11 cellular contexts compared by ENCODE assay signal in the genomic region with DNA sequence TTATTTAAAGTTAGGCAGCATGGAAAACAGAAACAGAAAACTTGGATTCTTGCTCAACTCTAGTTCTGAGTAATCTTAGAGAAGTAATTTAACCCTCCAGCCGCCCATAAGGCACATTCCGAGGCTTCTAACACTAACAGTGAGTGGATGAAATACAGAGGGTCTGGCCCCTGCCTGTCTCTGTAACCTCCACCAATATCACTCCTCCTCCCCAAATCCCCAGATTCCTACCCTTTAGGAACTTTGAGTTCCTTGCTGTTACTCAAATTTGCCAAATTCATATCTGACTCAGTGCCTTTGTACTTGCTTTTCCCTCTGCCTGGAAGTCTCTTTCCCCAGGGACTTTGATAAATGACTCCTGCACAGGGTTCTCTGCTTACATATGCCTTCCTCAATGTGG.
DNase-seq lines count a peak whose midpoint lies in the region; ATAC-seq and TF ChIP-seq lines count a peak whose summit lies in the region.
"Had no signal": no experiment of that assay in that cellular context is flagged by ENCODE, and none has a peak within 500 bp of the region (broad histone marks: within the 10 kb centered on the region; RNA-seq: fewer than 3 reads in every experiment).

No MANE protein-coding gene starts in this region.

- no peaks in the 10 kb centered on the region; the same call in 1 of the 2 replicates for H3K27me3 Mint-ChIP-seq in HFFc6 (ENCODE audit: insufficient read depth)
- no peaks in the 10 kb centered on the region for H3K27me3 Mint-ChIP-seq in chondrocyte (ENCODE audit: low read depth)
- H3K27me3 Mint-ChIP-seq in stimulated activated memory B cell treated with anti-CD40 and anti-IgM and Interleukin-4, amounts not matched to agents 10 μg/mL and 1 μg/mL and 100 μg/mL, for 72 hours: no peaks in the 10 kb centered on the region
- H3K27me3 Mint-ChIP-seq: activated CD4-positive, alpha-beta memory T cell treated with anti-CD3 and anti-CD28 coated beads for 36 hours had no signal

- DNase-seq in HFFc6 (peak; percentile 30), chondrocyte (ENCODE audit: low spot score) (no peak), left kidney (ENCODE audit: low read depth, low spot score) (peak; percentile 9), epidermal melanocyte (ENCODE audit: insufficient read length, low spot score) (no peak), dermis blood vessel endothelial cell (no peak), KBM-7 (no peak), superior temporal gyrus (ENCODE audit: extremely low spot score) (no peak)
- DNase-seq: activated CD4-positive, alpha-beta memory T cell treated with anti-CD3 and anti-CD28 coated beads for 36 hours; Caco-2; stimulated activated CD4-positive, alpha-beta T cell treated with anti-CD3 and anti-CD28 coated beads, Interleukin-4, amount 100 ng/mL, for 1 hour had no signal

- ATAC-seq in stimulated activated memory B cell treated with anti-CD40 and anti-IgM and Interleukin-4, amounts not matched to agents 10 μg/mL and 1 μg/mL and 100 μg/mL, for 72 hours: no peak

- H3K27ac Mint-ChIP-seq in HFFc6 (peak overlapping the region; percentile 86), chondrocyte (ENCODE audit: unreplicated experiment) (peak overlapping the region; percentile 83)
- H3K27ac Mint-ChIP-seq in stimulated activated memory B cell treated with anti-CD40 and anti-IgM and Interleukin-4, amounts not matched to agents 10 μg/mL and 1 μg/mL and 100 μg/mL, for 72 hours: peak overlapping the region; percentile 72
- H3K27ac Mint-ChIP-seq: activated CD4-positive, alpha-beta memory T cell treated with anti-CD3 and anti-CD28 coated beads for 36 hours had no signal

- H3K4me1 Mint-ChIP-seq in HFFc6 (ENCODE audit: low read depth) (peaks cover 54% of the 10 kb centered on the region), chondrocyte (ENCODE audit: low read depth) (peaks cover 60% of the 10 kb centered on the region)
- peaks cover 43% of the 10 kb centered on the region for H3K4me1 Mint-ChIP-seq in stimulated activated memory B cell treated with anti-CD40 and anti-IgM and Interleukin-4, amounts not matched to agents 10 μg/mL and 1 μg/mL and 100 μg/mL, for 72 hours

- H3K9me3 Mint-ChIP-seq in HFFc6 (peaks cover 13% of the 10 kb centered on the region), chondrocyte (ENCODE audit: low read depth) (peaks cover 7% of the 10 kb centered on the region)
- peaks cover 5% of the 10 kb centered on the region for H3K9me3 Mint-ChIP-seq in stimulated activated memory B cell treated with anti-CD40 and anti-IgM and Interleukin-4, amounts not matched to agents 10 μg/mL and 1 μg/mL and 100 μg/mL, for 72 hours

- H3K4me3 Mint-ChIP-seq in HFFc6: peak overlapping the region; percentile 71
- H3K4me3 Mint-ChIP-seq in chondrocyte (ENCODE audit: unreplicated experiment): no peak overlapping the region
- no peak overlapping the region for H3K4me3 Mint-ChIP-seq in stimulated activated memory B cell treated with anti-CD40 and anti-IgM and Interleukin-4, amounts not matched to agents 10 μg/mL and 1 μg/mL and 100 μg/mL, for 72 hours
- H3K4me3 Mint-ChIP-seq: activated CD4-positive, alpha-beta memory T cell treated with anti-CD3 and anti-CD28 coated beads for 36 hours had no signal

- H3K36me3 Mint-ChIP-seq in HFFc6 (ENCODE audit: low read depth) (peaks cover 14% of the 10 kb centered on the region), chondrocyte (ENCODE audit: low read depth) (no peaks in the 10 kb centered on the region)
- peaks cover 7% of the 10 kb centered on the region for H3K36me3 Mint-ChIP-seq in stimulated activated memory B cell treated with anti-CD40 and anti-IgM and Interleukin-4, amounts not matched to agents 10 μg/mL and 1 μg/mL and 100 μg/mL, for 72 hours

- in situ Hi-C loops in KBM-7 (cut with MboI; ENCODE audit: low pct_unique_long_range_greater_than_20kb, low sequenced_read_pairs): no loop called here

- TF ChIP-seq CTCF in HFFc6 (IDR thresholded peaks at IDR 0.05) (no peak), chondrocyte (IDR thresholded peaks at IDR 0.05) (no peak)

Comparison
In these comparisons a context has a peak if more than half of its experiments do, and no peak if none do; other contexts are left out.
1. DNase-seq: peak in HFFc6 (single experiment) and left kidney (single experiment); none in chondrocyte (single experiment), epidermal melanocyte (single experiment), dermis blood vessel endothelial cell (single experiment), KBM-7 (single experiment) and superior temporal gyrus (single experiment).
2. Peak in every context shown above with its lines, with median percentiles within 50 percentile points of each other: H3K27ac Mint-ChIP-seq.